In the genomic region with DNA sequence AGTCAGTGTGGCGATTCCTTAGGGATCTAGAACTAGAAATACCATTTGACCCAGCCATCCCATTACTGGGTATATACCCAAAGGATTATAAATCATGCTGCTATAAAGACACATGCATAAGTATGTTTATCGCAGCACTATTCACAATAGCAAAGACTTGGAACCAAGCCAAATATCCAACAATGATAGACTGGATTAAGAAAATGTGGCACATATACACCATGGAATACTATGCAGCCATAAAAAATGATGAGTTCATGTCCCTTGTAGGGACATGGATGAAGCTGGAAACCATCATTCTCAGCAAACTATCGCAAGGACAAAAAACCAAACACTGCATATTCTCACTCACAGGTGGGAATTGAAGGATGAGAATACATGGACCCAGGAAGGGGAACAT, we compare ENCODE assay signal across 2 cellular contexts.
DNase-seq lines count a peak whose midpoint lies in the region; ATAC-seq, FAIRE-seq and TF ChIP-seq lines count a peak whose summit lies in the region.
"Not testable (repeated sequence)": the region's sequence is repeated elsewhere in the genome, so short reads cannot be mapped to it uniquely, and the experiment has no call there.

No MANE protein-coding gene starts in this region.

- H3K4me2 ChIP-seq in K562 (ENCODE audit: insufficient read depth, low read length), result not testable (repeated sequence)

- intact Hi-C loops in K562 (cut with micrococcal nuclease), result not testable (repeated sequence)

- TF ChIP-seq CTCF in HEK293 (tag by site-specific recombination; IDR thresholded peaks at IDR 0.05); K562 (IDR thresholded peaks at IDR 0.05 in 2 of 3, conservative IDR thresholded peaks at IDR 0.05 in 1 of 3; ENCODE audit: insufficient read depth in 2 of 3, low read depth in 1 of 3, low read length in 3 of 3): not testable (repeated sequence)

- not testable (repeated sequence) for H2AFZ ChIP-seq in K562 (ENCODE audit: low read depth, low read length)

- H3K79me2 ChIP-seq in K562 (ENCODE audit: control insufficient read depth, insufficient read depth, low read length), result not testable (repeated sequence)

- H3K9me1 ChIP-seq in K562 (ENCODE audit: control insufficient read depth, insufficient read depth, low read length), result not testable (repeated sequence)

- H3K36me3 ChIP-seq in HEK293 (ENCODE audit: control insufficient read depth in 2 of 2, insufficient read depth in 1 of 2, low read length in 2 of 2); K562 (ENCODE audit: control insufficient read depth, insufficient read depth, low read length): not testable (repeated sequence)

- in situ Hi-C loops in K562 (cut with MboI), result not testable (repeated sequence)

- POLR2A ChIA-PET in HEK293 (lab: Yijun Ruan, JAX); K562 (lab: Yijun Ruan, JAX): not testable (repeated sequence)

- CTCF ChIA-PET in HEK293 (lab: Yijun Ruan, JAX); K562 (lab: Yijun Ruan, JAX; ENCODE audit: low intra/inter-chr PET ratio): not testable (repeated sequence)

- BruUV-seq in K562 (replicated peaks; lab: Mats Ljungman, UMichigan), result not testable (repeated sequence)

- not testable (repeated sequence) for FAIRE-seq in K562 (lab: Jason Lieb, UNC)

- H3K9me3 ChIP-seq in HEK293 (ENCODE audit: control insufficient read depth, insufficient read depth, low read depth, low read length); K562 (replicated peaks; ENCODE audit: control insufficient read depth, insufficient read depth, low read depth, low read length): not testable (repeated sequence)

- not testable (repeated sequence) for H3K27ac ChIP-seq in HEK293 (ENCODE audit: extremely low read depth, low read depth, low read length); K562 (ENCODE audit: extremely low read depth, low read depth, low read length)

- TF ChIP-seq EP300 in K562 (IDR thresholded peaks at IDR 0.05; ENCODE audit: low read length), result not testable (repeated sequence)

- not testable (repeated sequence) for H3K4me3 ChIP-seq in HEK293 (ENCODE audit: low read depth, low read length); K562

- TF ChIP-seq POLR2A in K562 (conservative IDR thresholded peaks at IDR 0.05), result not testable (repeated sequence)

- not testable (repeated sequence) for TF ChIP-seq RAD21 in K562 (CRISPR knock-in tag; conservative IDR thresholded peaks at IDR 0.05 in 1 of 2, IDR thresholded peaks at IDR 0.05 in 1 of 2)

- not testable (repeated sequence) for H3K4me1 ChIP-seq in HEK293 (ENCODE audit: control insufficient read depth, insufficient read depth, low read length); K562 (replicated peaks in 1 of 2; ENCODE audit: control insufficient read depth in 2 of 2, insufficient read depth in 2 of 2, low read length in 2 of 2)

- not testable (repeated sequence) for H4K20me1 ChIP-seq in K562 (replicated peaks; ENCODE audit: control insufficient read depth, insufficient read depth, low read length)

- not testable (repeated sequence) for DNase-seq in K562 (ENCODE audit: extremely low read depth in 1 of 4, low spot score in 3 of 4)

- ATAC-seq in K562, result not testable (repeated sequence)

- WGBS in K562 (ENCODE audit: insufficient coverage, low coverage, missing lambda C conversion rate), result 8% methylated on average over 2 of the region's 3 CpGs

- H3K9ac ChIP-seq in K562 (ENCODE audit: insufficient read depth in 1 of 2, low read depth in 2 of 2, low read length in 2 of 2), result not testable (repeated sequence)

- not testable (repeated sequence) for H3K27me3 ChIP-seq in K562 (ENCODE audit: control insufficient read depth in 2 of 2, insufficient read depth in 2 of 2, low read length in 2 of 2)

TF ChIP-seq in HEK293, 187 proteins besides CTCF, POLR2A, EP300 and RAD21:
- peak; percentile 57; the same call in 1 of the 2 replicates for TF ChIP-seq ZNF146 (tag by site-specific recombination; IDR thresholded peaks at IDR 0.05)

TF ChIP-seq in K562, 482 proteins besides CTCF, POLR2A, EP300 and RAD21:
- TF ChIP-seq NFIC (IDR thresholded peaks at IDR 0.05) (peak; percentile 68), NFIX (CRISPR knock-in tag; IDR thresholded peaks at IDR 0.05; ENCODE audit: low read depth) (0 out of 2 replicates have a peak, but pooled peaks have one; percentile 39)
